18 cellular contexts compared by ENCODE assay signal in genomic region chr19:51421229-51422052, GRCh38.
A peak's percentile ranks its signal among the peaks of the same experiment; 100 is the strongest.
DNase-seq lines count a peak whose midpoint lies in the region; ATAC-seq and TF ChIP-seq lines count a peak whose summit lies in the region.
"Had no signal": no experiment of that assay in that cellular context is flagged by ENCODE, and none has a peak within 500 bp of the region (broad histone marks: within the 10 kb centered on the region; RNA-seq: fewer than 3 reads in every experiment).

No MANE protein-coding gene starts in this region.

- H3K4me3 Mint-ChIP-seq in stimulated activated naive B cell treated with anti-CD40 and anti-IgM and Interleukin-4, amounts not matched to agents 10 μg/mL and 1 μg/mL and 100 μg/mL, for 72 hours: peak overlapping the region; percentile 36 to 76

- H2AFZ ChIP-seq in OCI-LY3 (ENCODE audit: low read depth, low read length): no peak overlapping the region

- peaks cover 9% of the 10 kb centered on the region for H3K79me2 ChIP-seq in OCI-LY3 (ENCODE audit: low read length)

- H3K9me3 Mint-ChIP-seq in stimulated activated naive B cell treated with anti-CD40 and anti-IgM and Interleukin-4, amounts not matched to agents 10 μg/mL and 1 μg/mL and 100 μg/mL, for 72 hours: peaks cover 0 to 3% of the 10 kb centered on the region in 2 donors

- no peaks in the 10 kb centered on the region for H3K9me3 ChIP-seq in OCI-LY3 (ENCODE audit: insufficient read depth, low read length)
- no peaks in the 10 kb centered on the region for H3K9me3 ChIP-seq in iPS-18a (ENCODE audit: control insufficient read depth, low read depth, low read length)
- H3K9me3 ChIP-seq: adrenal gland, left lung, prostate gland, SJCRH30, spleen, stomach, uterus had no signal

- peak overlapping the region; percentile 69 for H3K27ac Mint-ChIP-seq in stimulated activated naive B cell treated with anti-CD40 and anti-IgM and Interleukin-4, amounts not matched to agents 10 μg/mL and 1 μg/mL and 100 μg/mL, for 72 hours

- no peak overlapping the region for H3K9ac ChIP-seq in OCI-LY3 (ENCODE audit: low read length)
- no peak overlapping the region for H3K9ac ChIP-seq in iPS-18a (ENCODE audit: low read length)

- H3K4me2 ChIP-seq in OCI-LY3 (ENCODE audit: low read length): peak overlapping the region; percentile 36; the same call in 1 of the 2 replicates

- H3K4me1 ChIP-seq in OCI-LY3 (ENCODE audit: low read length): peaks cover 29% of the 10 kb centered on the region
- H3K4me1 ChIP-seq in iPS-18a (ENCODE audit: control insufficient read depth, low read depth, low read length): no peaks in the 10 kb centered on the region
- H3K4me1 ChIP-seq: adrenal gland, prostate gland, SJCRH30, uterus had no signal

- no peak overlapping the region for H3K27ac ChIP-seq in OCI-LY3 (ENCODE audit: low read length)
- H3K27ac ChIP-seq in iPS-18a (ENCODE audit: low read length): no peak overlapping the region
- H3K27ac ChIP-seq: adrenal gland, HL-60, left lung, prostate gland, SJCRH30, spleen, stomach, uterus had no signal

- TF ChIP-seq CTCF in OCI-LY3 (IDR thresholded peaks at IDR 0.05; ENCODE audit: low read depth, low read length): no peak

- peaks cover 19% of the 10 kb centered on the region for H3K27me3 ChIP-seq in OCI-LY3 (ENCODE audit: low read depth, low read length)
- peaks cover 9% of the 10 kb centered on the region for H3K27me3 ChIP-seq in iPS-18a (ENCODE audit: control insufficient read depth, insufficient read depth, low read length)
- H3K27me3 ChIP-seq: adrenal gland, SJCRH30, uterus had no signal

- no peaks in the 10 kb centered on the region for H4K20me1 ChIP-seq in OCI-LY3 (ENCODE audit: insufficient read depth, low read length)

- no peak for ATAC-seq in stimulated activated naive B cell treated with anti-CD40 and anti-IgM and Interleukin-4, amounts not matched to agents 10 μg/mL and 1 μg/mL and 100 μg/mL, for 72 hours (replicated peaks)

- H3K4me1 Mint-ChIP-seq in stimulated activated naive B cell treated with anti-CD40 and anti-IgM and Interleukin-4, amounts not matched to agents 10 μg/mL and 1 μg/mL and 100 μg/mL, for 72 hours: peaks cover 32 to 54% of the 10 kb centered on the region in 2 donors

- peaks cover 5 to 8% of the 10 kb centered on the region in 2 donors for H3K27me3 Mint-ChIP-seq in stimulated activated naive B cell treated with anti-CD40 and anti-IgM and Interleukin-4, amounts not matched to agents 10 μg/mL and 1 μg/mL and 100 μg/mL, for 72 hours

- peaks cover 2 to 5% of the 10 kb centered on the region in 2 donors for H3K36me3 Mint-ChIP-seq in stimulated activated naive B cell treated with anti-CD40 and anti-IgM and Interleukin-4, amounts not matched to agents 10 μg/mL and 1 μg/mL and 100 μg/mL, for 72 hours

- H3K4me3 ChIP-seq in OCI-LY3 (ENCODE audit: low read length): no peak overlapping the region
- peak overlapping the region; percentile 37 for H3K4me3 ChIP-seq in iPS-18a (ENCODE audit: low read length)
- H3K4me3 ChIP-seq: adrenal gland, prostate gland, SJCRH30, uterus had no signal

- H3K36me3 ChIP-seq in OCI-LY3 (replicated peaks; ENCODE audit: low read depth, low read length) (peaks cover under 1% of the 10 kb centered on the region), iPS-18a (ENCODE audit: control insufficient read depth, low read depth, low read length) (no peaks in the 10 kb centered on the region)
- H3K36me3 ChIP-seq: adrenal gland, left lung, prostate gland, SJCRH30, spleen, stomach, uterus had no signal

- DNase-seq in activated T-cell treated with anti-CD3 and anti-CD28 coated beads, Interleukin-2, amount 50 U/mL, for 48 hours: peak; percentile 34 to 39
- DNase-seq in activated T-cell treated with anti-CD3 and anti-CD28 coated beads for 4 hours (no peak), DMS79 treated with DMSO at 0.1 percent for 48 hours (lab: John Stamatoyannopoulos, UW) (no peak), NCI-H128 (lab: John Stamatoyannopoulos, UW; ENCODE audit: unreplicated experiment) (no peak), NCI-H1092 (lab: John Stamatoyannopoulos, UW) (no peak)
- no peak for DNase-seq in stimulated activated naive B cell treated with anti-CD40 and anti-IgM and Interleukin-4, amounts not matched to agents 10 μg/mL and 1 μg/mL and 100 μg/mL, for 72 hours
- DNase-seq: NCI-H1694 treated with DMSO at 0.1 percent for 48 hours, NCI-H510A treated with DMSO at 0.1 percent for 48 hours had no signal

Comparison
In these comparisons a context has a peak if more than half of its experiments do, and no peak if none do; other contexts are left out.
1. DNase-seq: peak in activated T-cell treated with anti-CD3 and anti-CD28 coated beads, Interleukin-2, amount 50 U/mL, for 48 hours (2 of 2); none in activated T-cell treated with anti-CD3 and anti-CD28 coated beads for 4 hours (single experiment), stimulated activated naive B cell treated with anti-CD40 and anti-IgM and Interleukin-4, amounts not matched to agents 10 μg/mL and 1 μg/mL and 100 μg/mL, for 72 hours (single experiment), DMS79 treated with DMSO at 0.1 percent for 48 hours (single experiment), NCI-H128 (single experiment) and NCI-H1092 (single experiment).